Comparison of ENCODE assay signal across 8 cellular contexts in genomic region chr20:18496740-18497592, GRCh38. TPM values are rescaled to one million over a fixed set of nuclear protein-coding genes. Genes with fewer than 3 reads are reported as not detected.
DNase-seq lines count a peak whose midpoint lies in the region; ATAC-seq and TF ChIP-seq lines count a peak whose summit lies in the region.

Gene RBBP9, minus strand, starts transcription at chr20:18497225. Its CDS starts 58 bp downstream, at chr20:18497167.

- ATAC-seq in GM18867 (IDR thresholded peaks at IDR 0.05; ENCODE audit: unreplicated experiment), result peak; percentile 99
- peak; percentile 97 for ATAC-seq in HG03097 (IDR thresholded peaks at IDR 0.05; ENCODE audit: low FRiP score, unreplicated experiment)
- peak; percentile 100 for ATAC-seq in WTC11

- intact Hi-C loops in spleen (cut with DNase I; ENCODE audit: low total_unique reads), result no loop called here

- H3K27me3 Mint-ChIP-seq in WTC11 (ENCODE audit: low read depth), result no peaks in the 10 kb centered on the region; the same call in 1 of the 2 replicates

- no peaks in the 10 kb centered on the region for H3K27me3 ChIP-seq in spleen (replicated peaks in 1 of 7)

- DNase-seq in AG04449 (ENCODE audit: low read depth, low spot score), result peak; percentile 1
- DNase-seq in NCI-H2196 treated with DMSO at 0.1 percent for 48 hours (lab: John Stamatoyannopoulos, UW; ENCODE audit: unreplicated experiment), result peak; percentile 79
- peak; percentile 90 for DNase-seq in WTC11 (ENCODE audit: low spot score)
- DNase-seq in cardiac fibroblast (ENCODE audit: low read depth in 2 of 2), result peak; percentile 81 to 87
- peak; percentile 82 for DNase-seq in inferior parietal cortex (ENCODE audit: extremely low spot score)
- DNase-seq in spleen, result peak; percentile 97

- H3K4me1 ChIP-seq in spleen, result peaks cover 7 to 31% (median 18%) of the 10 kb centered on the region in 6 donors

- peak within 1 kb of the TSS; percentile 24 to 80 (median 66) for H3K27ac ChIP-seq in spleen

- TF ChIP-seq CTCF in AG04449 (IDR thresholded peaks at IDR 0.05; ENCODE audit: insufficient read depth, low read length, missing control alignments) (no peak), WTC11 (IDR thresholded peaks at IDR 0.05) (no peak), cardiac fibroblast (IDR thresholded peaks at IDR 0.05; ENCODE audit: low read depth, low read length) (no peak), spleen (IDR thresholded peaks at IDR 0.05 in 8 of 11, conservative IDR thresholded peaks at IDR 0.05 in 3 of 11) (no peak)

- H3K36me3 ChIP-seq in spleen, result peaks cover 0 to 19% (median 13%) of the 10 kb centered on the region in 6 donors

- H3K4me3 Mint-ChIP-seq in WTC11, result peak within 1 kb of the TSS; percentile 98

- H3K4me3 ChIP-seq in AG04449 (ENCODE audit: low read depth, low read length) (peak within 1 kb of the TSS; percentile 91), cardiac fibroblast (replicated peaks in 1 of 2; ENCODE audit: low read depth in 2 of 2, low read length in 2 of 2) (peak within 1 kb of the TSS; percentile 88 to 98), spleen (peak within 1 kb of the TSS; percentile 44 to 86 (median 72))

- POLR2A ChIA-PET in AG04449 (lab: Yijun Ruan, JAX) (interaction anchor here (1.1 to 2.6 kb wide), 3 partner anchors 10 to 30 kb away, joined by 3 to 16 read pairs (median 4); partner anchors contain the start of genes DZANK1, POLR3F and SEC23B), WTC11 (lab: Charles Lee) (interaction anchor here (1.6 to 3.3 kb wide), 2 partner anchors 11 to 30 kb away, joined by 6 to 43 read pairs; partner anchors contain the start of genes DZANK1, POLR3F and SEC23B)

- 0 to 4% (median 3%) methylated on average over 23 to 31 of the region's 31 CpGs for WGBS in spleen, 5 donors

- peak in 1 of 3 donors; percentile 22 for TF ChIP-seq POLR2A in spleen (IDR thresholded peaks at IDR 0.05)

- no peaks in the 10 kb centered on the region for H3K9me3 Mint-ChIP-seq in WTC11

- H3K9me3 ChIP-seq in spleen, result no peaks in the 10 kb centered on the region

- peaks cover 12% of the 10 kb centered on the region for H3K4me1 Mint-ChIP-seq in WTC11

- CTCF ChIA-PET in AG04449 (lab: Yijun Ruan, JAX) (interaction anchor here (1.1 to 2.0 kb wide), 3 partner anchors 10 to 135 kb away, joined by 3 to 12 read pairs (median 4); partner anchors contain the start of genes POLR3F and SEC23B), WTC11 (lab: Charles Lee) (interaction anchor here (1.4 to 1.5 kb wide), 2 partner anchors 10 to 61 kb away, joined by 5 to 6 read pairs; no protein-coding TSS in a partner anchor)

- peak within 1 kb of the TSS; percentile 89 for H3K27ac Mint-ChIP-seq in WTC11

- peaks cover 14% of the 10 kb centered on the region for H3K36me3 Mint-ChIP-seq in WTC11

TF ChIP-seq in WTC11, 78 proteins besides CTCF, POLR2A, EP300 and RAD21 (continues in another document):
- TF ChIP-seq CBFB (CRISPR knock-in tag; IDR thresholded peaks at IDR 0.05; ENCODE audit: low read depth) (no peak), STAT6 (CRISPR knock-in tag; conservative IDR thresholded peaks at IDR 0.05; ENCODE audit: low read depth) (no peak), KAT7 (CRISPR knock-in tag; IDR thresholded peaks at IDR 0.05; ENCODE audit: borderline replicate concordance) (0 out of 2 replicates have a peak, but pooled peaks have one; percentile 63), ZNF121 (CRISPR knock-in tag; IDR thresholded peaks at IDR 0.05) (no peak), E2F5 (CRISPR knock-in tag; IDR thresholded peaks at IDR 0.05) (0 out of 2 replicates have a peak, but pooled peaks have one; percentile 80), TEAD1 (CRISPR knock-in tag; IDR thresholded peaks at IDR 0.05) (no peak), ARID4B (CRISPR knock-in tag; IDR thresholded peaks at IDR 0.05; ENCODE audit: borderline replicate concordance) (peak; percentile 45; the same call in 1 of the 2 replicates), FOXK1 (CRISPR knock-in tag; IDR thresholded peaks at IDR 0.05) (peak; percentile 39; the same call in 1 of the 2 replicates), ATF6 (CRISPR knock-in tag; IDR thresholded peaks at IDR 0.05) (no peak), ZBTB21 (CRISPR knock-in tag; IDR thresholded peaks at IDR 0.05; ENCODE audit: borderline replicate concordance) (no peak), NFYB (CRISPR knock-in tag; conservative IDR thresholded peaks at IDR 0.05; ENCODE audit: low read depth) (no peak), ZNF263 (CRISPR knock-in tag; IDR thresholded peaks at IDR 0.05; ENCODE audit: low read depth) (no peak), USF2 (CRISPR knock-in tag; IDR thresholded peaks at IDR 0.05) (peak; percentile 32; the same call in 1 of the 2 replicates)

RNA-seq across cellular contexts. Expression of gene RBBP9, which starts in this region (rescaled TPM):
- total RNA-seq in WTC11 (2021), result 10.4 to 12.2 TPM (median 12.1 TPM) in 3 replicates
- 10 to 100 TPM in 5 of 7 donors, 1 to 10 TPM in 2; 7.3 to 13.4 (median 10.9) TPM for total RNA-seq in spleen
- 1 to 10 TPM; 2.8 to 5.5 (median 4.1) TPM for polyA plus RNA-seq in spleen

Comparison
In these comparisons a context has a peak if more than half of its experiments do, and no peak if none do; other contexts are left out.
1. Peak in every context shown above with its lines: DNase-seq, ATAC-seq, H3K4me3 ChIP-seq and H3K27ac ChIP-seq.
2. DNase-seq: peak in every context shown above with its lines; median percentile 97 in spleen; 90 in WTC11; 84 in cardiac fibroblast; 82 in inferior parietal cortex; 79 in NCI-H2196 treated with DMSO at 0.1 percent for 48 hours; 1 in AG04449.